ENCODE assay signal across 26 cellular contexts in genomic region chr5:78768781-78769380, GRCh38.
"Had no signal": no experiment of that assay in that cellular context is flagged by ENCODE, and none has a peak within 500 bp of the region (broad histone marks: within the 10 kb centered on the region; RNA-seq: fewer than 3 reads in every experiment).

No MANE protein-coding gene starts in this region.

- H3K27me3 ChIP-seq: gastroesophageal sphincter, tibial nerve had no signal

- H2AFZ ChIP-seq: parathyroid adenoma had no signal

- H3K27ac ChIP-seq: gastroesophageal sphincter, parathyroid adenoma, psoas muscle, tibial nerve, WERI-Rb-1 had no signal

- H3K36me3 ChIP-seq: gastroesophageal sphincter, tibial nerve, WERI-Rb-1 had no signal

- H3K9ac ChIP-seq: parathyroid adenoma had no signal

- H3K9me3 Mint-ChIP-seq: activated CD4-positive, alpha-beta memory T cell treated with anti-CD3 and anti-CD28 coated beads, Interleukin-2, amount 10 ng/mL, durations not matched to agents 7 days and 5 days; activated CD4-positive, alpha-beta T cell treated with anti-CD3 and anti-CD28 coated beads, Interleukin-2, amount 10 ng/mL, durations not matched to agents 24 days and 14 days; activated T-cell treated with anti-CD3 and anti-CD28 coated beads, Interleukin-2, amount 50 U/mL, for 24 hours; effector memory CD8-positive, alpha-beta T cell; memory B cell; naive thymus-derived CD4-positive, alpha-beta T cell had no signal

- H3K27me3 Mint-ChIP-seq: activated T-cell treated with anti-CD3 and anti-CD28 coated beads, Interleukin-2, amount 50 U/mL, for 24 hours; activated T-helper 17 cell treated with anti-CD3 and anti-CD28 coated beads, Interleukin-2, amount 50 U/mL, for 72 hours; memory B cell had no signal

- H3K79me2 ChIP-seq: parathyroid adenoma had no signal

- H3K4me1 ChIP-seq: parathyroid adenoma, psoas muscle, tibial nerve had no signal

- H3K9me3 ChIP-seq: gastroesophageal sphincter, psoas muscle, tibial nerve had no signal

- H3K36me3 Mint-ChIP-seq: memory B cell had no signal

- H3K27ac Mint-ChIP-seq: activated CD4-positive, alpha-beta memory T cell treated with anti-CD3 and anti-CD28 coated beads, Interleukin-2, amount 10 ng/mL, durations not matched to agents 7 days and 5 days; activated CD4-positive, alpha-beta T cell treated with anti-CD3 and anti-CD28 coated beads, Interleukin-2, amount 10 ng/mL, durations not matched to agents 24 days and 14 days; activated T-cell treated with anti-CD3 and anti-CD28 coated beads, Interleukin-2, amount 50 U/mL, for 24 hours; activated T-helper 17 cell treated with anti-CD3 and anti-CD28 coated beads, Interleukin-2, amount 50 U/mL, for 72 hours; effector memory CD8-positive, alpha-beta T cell; immature natural killer cell; memory B cell; naive thymus-derived CD4-positive, alpha-beta T cell had no signal

- DNase-seq: activated CD4-positive, alpha-beta memory T cell treated with anti-CD3 and anti-CD28 coated beads, Interleukin-2, amount 10 ng/mL, durations not matched to agents 7 days and 5 days; activated CD4-positive, alpha-beta T cell treated with anti-CD3 and anti-CD28 coated beads, Interleukin-2, amount 10 ng/mL, durations not matched to agents 24 days and 14 days; activated CD8-positive, alpha-beta memory T cell treated with anti-CD3 and anti-CD28 coated beads, Interleukin-2, amount 50 U/mL, for 48 hours; activated gamma-delta T cell treated with Interleukin-2 at 50 U/mL for 16 hours; activated naive CD4-positive, alpha-beta T cell treated with anti-CD3 and anti-CD28 coated beads, Interleukin-2, amount 50 U/mL, for 16 hours; activated T-cell treated with anti-CD3 and anti-CD28 coated beads, Interleukin-2, amount 50 U/mL, for 24 hours; amygdala; caudate nucleus; cortex of kidney; effector memory CD8-positive, alpha-beta T cell; erythroblast; hypothalamus; immature natural killer cell; midbrain; naive thymus-derived CD4-positive, alpha-beta T cell; psoas muscle; stimulated activated CD4-positive, alpha-beta T cell treated with anti-CD3 and anti-CD28 coated beads, Interleukin-15, amount 100 ng/mL, for 24 hours; stimulated activated CD4-positive, alpha-beta T cell treated with anti-CD3 and anti-CD28 coated beads, Interleukin-2, amount 100 ng/mL, for 24 hours; stimulated activated naive CD4-positive, alpha-beta T cell; T1000; WERI-Rb-1 had no signal

- H3K4me3 Mint-ChIP-seq: activated CD4-positive, alpha-beta memory T cell treated with anti-CD3 and anti-CD28 coated beads, Interleukin-2, amount 10 ng/mL, durations not matched to agents 7 days and 5 days; activated CD4-positive, alpha-beta T cell treated with anti-CD3 and anti-CD28 coated beads, Interleukin-2, amount 10 ng/mL, durations not matched to agents 24 days and 14 days; activated T-cell treated with anti-CD3 and anti-CD28 coated beads, Interleukin-2, amount 50 U/mL, for 24 hours; activated T-helper 17 cell treated with anti-CD3 and anti-CD28 coated beads, Interleukin-2, amount 50 U/mL, for 72 hours; effector memory CD8-positive, alpha-beta T cell; immature natural killer cell; memory B cell; naive thymus-derived CD4-positive, alpha-beta T cell had no signal

- H3K4me1 Mint-ChIP-seq: activated T-helper 17 cell treated with anti-CD3 and anti-CD28 coated beads, Interleukin-2, amount 50 U/mL, for 72 hours had no signal

- H3K4me3 ChIP-seq: gastroesophageal sphincter, psoas muscle, tibial nerve had no signal
